8 cellular contexts compared by ENCODE assay signal in genomic region chr9:121463026-121463827, GRCh38. TPM values are rescaled to one million over a fixed set of nuclear protein-coding genes. Genes with fewer than 3 reads are reported as not detected.
DNase-seq lines count a peak whose midpoint lies in the region; ATAC-seq and TF ChIP-seq lines count a peak whose summit lies in the region.

No MANE protein-coding gene starts in this region.

- H4K91ac ChIP-seq in mesenchymal stem cell (ENCODE audit: low read length), result no peak overlapping the region

- no peak overlapping the region for H2AFZ ChIP-seq in mesenchymal stem cell (ENCODE audit: low read depth, low read length)

- H3K23ac ChIP-seq in mesenchymal stem cell (ENCODE audit: low read length in 2 of 2), result no peak overlapping the region

- peak; percentile 87 for TF ChIP-seq CTCF in cardiac fibroblast (IDR thresholded peaks at IDR 0.05; ENCODE audit: low read depth, low read length)

- H3K36me3 ChIP-seq in mesenchymal stem cell (ENCODE audit: control insufficient read depth in 1 of 2, insufficient read depth in 2 of 2, low read depth in 1 of 2, low read length in 2 of 2), result no peaks in the 10 kb centered on the region
- no peaks in the 10 kb centered on the region for H3K36me3 ChIP-seq in effector memory CD4-positive, alpha-beta T cell (ENCODE audit: control insufficient read depth, insufficient read depth, low read length)

- no peak overlapping the region for H3K27ac ChIP-seq in mesenchymal stem cell (ENCODE audit: low read length, poor library complexity, severe bottlenecking)
- no peak overlapping the region for H3K27ac ChIP-seq in effector memory CD4-positive, alpha-beta T cell (ENCODE audit: insufficient read depth, low read length, poor library complexity, severe bottlenecking)

- H2BK120ac ChIP-seq in mesenchymal stem cell (ENCODE audit: low read depth, low read length), result no peak overlapping the region

- DNase-seq in NCI-H510A treated with DMSO at 0.1 percent for 48 hours (lab: John Stamatoyannopoulos, UW) (peak; percentile 19), NCI-H510A (lab: John Stamatoyannopoulos, UW) (no peak), NCI-H1694 treated with DMSO at 0.1 percent for 48 hours (lab: John Stamatoyannopoulos, UW) (peak; percentile 2), cardiac fibroblast (ENCODE audit: low read depth in 2 of 2) (peak; percentile 39 to 50), mesenchymal stem cell (no peak), NCI-H1436 (lab: John Stamatoyannopoulos, UW) (no peak)
- DNase-seq in effector memory CD4-positive, alpha-beta T cell, result no peak

- no peak overlapping the region for H4K8ac ChIP-seq in mesenchymal stem cell (ENCODE audit: low read length)

- H3K9me3 ChIP-seq in mesenchymal stem cell (ENCODE audit: control insufficient read depth, low read length), result no peaks in the 10 kb centered on the region
- no peaks in the 10 kb centered on the region for H3K9me3 ChIP-seq in effector memory CD4-positive, alpha-beta T cell (ENCODE audit: control insufficient read depth, low read length)

- H3K79me1 ChIP-seq in mesenchymal stem cell (replicated peaks; ENCODE audit: low read length, poor library complexity, severe bottlenecking), result no peaks in the 10 kb centered on the region

- H2AK5ac ChIP-seq in mesenchymal stem cell (ENCODE audit: low read length, severe bottlenecking), result no peak overlapping the region

- no peak overlapping the region for H3K14ac ChIP-seq in mesenchymal stem cell (ENCODE audit: low read length in 2 of 2)

- no peak overlapping the region for H3K18ac ChIP-seq in mesenchymal stem cell (ENCODE audit: low read depth in 1 of 2, low read length in 2 of 2)

- no peak overlapping the region for H3K4me2 ChIP-seq in mesenchymal stem cell (ENCODE audit: low read length, poor library complexity, severe bottlenecking)

- H2BK15ac ChIP-seq in mesenchymal stem cell (ENCODE audit: low read depth, poor library complexity, severe bottlenecking), result no peak overlapping the region

- no peak overlapping the region for H3K4me3 ChIP-seq in cardiac fibroblast (replicated peaks in 1 of 2; ENCODE audit: low read depth in 2 of 2, low read length in 2 of 2)
- no peak overlapping the region for H3K4me3 ChIP-seq in mesenchymal stem cell (ENCODE audit: insufficient read depth in 1 of 2, low read depth in 1 of 2, low read length in 2 of 2)
- no peak overlapping the region for H3K4me3 ChIP-seq in effector memory CD4-positive, alpha-beta T cell (ENCODE audit: insufficient read depth, low read depth, low read length, poor library complexity, severe bottlenecking)

- no peak overlapping the region for H3K4ac ChIP-seq in mesenchymal stem cell (ENCODE audit: low read depth in 1 of 2, low read length in 2 of 2)

- no peak for ATAC-seq in HG02973 (IDR thresholded peaks at IDR 0.05; ENCODE audit: unreplicated experiment)

- H3K4me1 ChIP-seq in mesenchymal stem cell (ENCODE audit: control insufficient read depth, insufficient read depth, low read depth, low read length), result no peaks in the 10 kb centered on the region
- H3K4me1 ChIP-seq in effector memory CD4-positive, alpha-beta T cell (ENCODE audit: control insufficient read depth, insufficient read depth, low read length, poor library complexity, severe bottlenecking), result no peaks in the 10 kb centered on the region

- no peak overlapping the region for H2BK5ac ChIP-seq in mesenchymal stem cell (ENCODE audit: low read depth, low read length, poor library complexity, severe bottlenecking)

- no peak overlapping the region for H2BK12ac ChIP-seq in mesenchymal stem cell (ENCODE audit: low read length in 2 of 2)

- peaks cover 50 to 62% of the 10 kb centered on the region in 2 experiments for H3K27me3 ChIP-seq in mesenchymal stem cell (ENCODE audit: control insufficient read depth in 1 of 2, insufficient read depth in 1 of 2, low read length in 2 of 2)
- peaks cover 2% of the 10 kb centered on the region for H3K27me3 ChIP-seq in effector memory CD4-positive, alpha-beta T cell (replicated peaks; ENCODE audit: control insufficient read depth, insufficient read depth, low read length, poor library complexity, severe bottlenecking)

- H3K9ac ChIP-seq in mesenchymal stem cell (ENCODE audit: low read length), result peak overlapping the region; percentile 47

- 58% methylated on average over 8 of the region's 12 CpGs for WGBS in mesenchymal stem cell

RNA-seq across cellular contexts. Expression of gene GGTA1, which starts 36.4 kb away (rescaled TPM):
- not detected for polyA plus RNA-seq in mesenchymal stem cell (2013, experiment 1 of 2)
- polyA plus RNA-seq in mesenchymal stem cell (2013, experiment 2 of 2), result not detected

Comparison
In these comparisons a context has a peak if more than half of its experiments do, and no peak if none do; other contexts are left out.
1. DNase-seq: peak in NCI-H510A treated with DMSO at 0.1 percent for 48 hours (single experiment), NCI-H1694 treated with DMSO at 0.1 percent for 48 hours (single experiment) and cardiac fibroblast (2 of 2); none in NCI-H510A (single experiment), mesenchymal stem cell (single experiment), NCI-H1436 (single experiment) and effector memory CD4-positive, alpha-beta T cell (0 of 3).